In the genomic region with DNA sequence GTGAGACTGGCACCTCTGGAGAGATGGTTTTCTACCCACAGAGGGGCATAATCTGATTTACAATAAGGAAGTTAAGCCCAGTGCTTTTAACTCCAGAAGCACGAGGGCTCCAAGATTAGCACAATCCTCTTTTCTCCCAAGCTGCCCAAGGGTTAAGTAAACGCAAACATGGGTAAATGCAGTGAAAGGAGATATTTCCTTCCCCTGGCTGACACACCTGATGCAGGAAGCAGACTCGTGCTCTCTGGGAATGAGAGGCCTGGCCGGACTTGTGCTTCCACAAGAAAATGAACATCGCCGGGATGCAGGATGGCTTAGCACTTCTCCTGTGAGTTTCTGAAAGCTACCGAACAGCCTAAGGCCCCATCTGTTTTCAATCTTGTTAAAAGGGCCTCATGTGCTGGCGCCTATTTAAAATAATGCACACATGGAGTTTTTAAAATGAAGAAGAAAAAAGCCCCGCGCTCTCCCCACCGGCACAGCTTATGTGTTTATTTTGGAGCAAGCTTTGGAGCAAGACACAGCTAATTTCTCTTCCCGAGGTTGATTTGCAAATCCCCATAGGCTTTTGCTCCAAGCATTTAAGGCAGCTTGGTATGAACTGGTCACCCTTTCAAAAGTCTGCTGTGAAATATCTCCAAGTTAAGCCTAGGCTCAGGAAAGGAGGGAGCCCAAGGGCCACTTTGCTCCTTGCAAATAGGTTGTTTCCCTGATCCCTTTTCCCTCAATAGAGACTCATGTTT, we compare ENCODE assay signal across 24 cellular contexts.
DNase-seq lines count a peak whose midpoint lies in the region; ATAC-seq and TF ChIP-seq lines count a peak whose summit lies in the region.
"Had no signal": no experiment of that assay in that cellular context is flagged by ENCODE, and none has a peak within 500 bp of the region (broad histone marks: within the 10 kb centered on the region; RNA-seq: fewer than 3 reads in every experiment).

No MANE protein-coding gene starts in this region.

- no peaks in the 10 kb centered on the region for H3K9me3 Mint-ChIP-seq in natural killer cell treated with Interleukin-12 subunit alpha and Interleukin-12 subunit beta and Interleukin-15 and Interleukin-18, amount 100 ng/mL, for 72 hours
- H3K9me3 Mint-ChIP-seq: activated CD4-positive, alpha-beta memory T cell treated with anti-CD3 and anti-CD28 coated beads, Interleukin-2, amount 10 ng/mL, durations not matched to agents 7 days and 5 days; activated T-cell treated with anti-CD3 and anti-CD28 coated beads, Interleukin-2, amount 50 U/mL, for 4 hours; CD8-positive, alpha-beta memory T cell; endodermal cell had no signal

- H3K36me3 ChIP-seq in RWPE2 (ENCODE audit: low read depth) (no peaks in the 10 kb centered on the region), lower lobe of right lung (no peaks in the 10 kb centered on the region), stomach (no peaks in the 10 kb centered on the region)
- H3K36me3 ChIP-seq: ascending aorta, thyroid gland had no signal

- peaks cover 6 to 25% of the 10 kb centered on the region in 2 donors for H3K27me3 Mint-ChIP-seq in natural killer cell treated with Interleukin-12 subunit alpha and Interleukin-12 subunit beta and Interleukin-15 and Interleukin-18, amount 100 ng/mL, for 72 hours
- H3K27me3 Mint-ChIP-seq: activated CD4-positive, alpha-beta memory T cell treated with anti-CD3 and anti-CD28 coated beads, Interleukin-2, amount 10 ng/mL, durations not matched to agents 7 days and 5 days; CD8-positive, alpha-beta memory T cell had no signal

- no peak for TF ChIP-seq CTCF in RWPE2 (IDR thresholded peaks at IDR 0.05; ENCODE audit: poor library complexity, severe bottlenecking)
- TF ChIP-seq CTCF in epithelial cell of esophagus (IDR thresholded peaks at IDR 0.05; ENCODE audit: insufficient read depth, low read depth, low read length, missing control alignments) = no peak
- no peak for TF ChIP-seq CTCF in lower lobe of right lung (IDR thresholded peaks at IDR 0.05)
- no peak for TF ChIP-seq CTCF in stomach (IDR thresholded peaks at IDR 0.05)

- H3K36me3 Mint-ChIP-seq in natural killer cell treated with Interleukin-12 subunit alpha and Interleukin-12 subunit beta and Interleukin-15 and Interleukin-18, amount 100 ng/mL, for 72 hours = no peaks in the 10 kb centered on the region
- H3K36me3 Mint-ChIP-seq: CD8-positive, alpha-beta memory T cell had no signal

- no peak overlapping the region for H3K4me3 Mint-ChIP-seq in natural killer cell treated with Interleukin-12 subunit alpha and Interleukin-12 subunit beta and Interleukin-15 and Interleukin-18, amount 100 ng/mL, for 72 hours
- H3K4me3 Mint-ChIP-seq: activated CD4-positive, alpha-beta memory T cell treated with anti-CD3 and anti-CD28 coated beads, Interleukin-2, amount 10 ng/mL, durations not matched to agents 7 days and 5 days; activated T-cell treated with anti-CD3 and anti-CD28 coated beads, Interleukin-2, amount 50 U/mL, for 4 hours; CD8-positive, alpha-beta memory T cell; endodermal cell had no signal

- H3K4me3 ChIP-seq in RWPE2 (ENCODE audit: severe bottlenecking) = no peak overlapping the region
- H3K4me3 ChIP-seq in epithelial cell of esophagus (ENCODE audit: low read length) = no peak overlapping the region
- peak overlapping the region; percentile 1 for H3K4me3 ChIP-seq in lower lobe of right lung
- no peak overlapping the region for H3K4me3 ChIP-seq in stomach
- H3K4me3 ChIP-seq: psoas muscle, thyroid gland had no signal

- peaks cover 5% of the 10 kb centered on the region for H3K4me1 ChIP-seq in RWPE2 (ENCODE audit: insufficient read depth, poor library complexity, severe bottlenecking)
- H3K4me1 ChIP-seq in lower lobe of right lung = peaks cover 13% of the 10 kb centered on the region
- peaks cover 0 to 27% (median 12%) of the 10 kb centered on the region in 4 donors for H3K4me1 ChIP-seq in stomach
- H3K4me1 ChIP-seq: ascending aorta had no signal

- DNase-seq in RWPE2 (ENCODE audit: low spot score) (no peak), epithelial cell of esophagus (ENCODE audit: low read depth) (peak; percentile 48), lower lobe of right lung (no peak), stomach (no peak), islet precursor cell (no peak)
- no peak for DNase-seq in natural killer cell treated with Interleukin-12 subunit alpha and Interleukin-12 subunit beta and Interleukin-15 and Interleukin-18, amount 100 ng/mL, for 72 hours (ENCODE audit: low spot score)
- no peak for DNase-seq in stimulated activated CD4-positive, alpha-beta T cell treated with anti-CD3 and anti-CD28 coated beads, Interleukin-4, amount 100 ng/mL, for 24 hours
- DNase-seq: activated CD4-positive, alpha-beta memory T cell treated with anti-CD3 and anti-CD28 coated beads, Interleukin-2, amount 10 ng/mL, durations not matched to agents 7 days and 5 days; activated naive CD4-positive, alpha-beta T cell treated with anti-CD3 and anti-CD28 coated beads, Interleukin-2, amount 50 U/mL, for 16 hours; activated T-cell treated with anti-CD3 and anti-CD28 coated beads, Interleukin-2, amount 50 U/mL, for 4 hours; CD8-positive, alpha-beta memory T cell; DND-41; endodermal cell; hypothalamus; kidney; mesenchymal stem cell; NCI-H187 treated with DMSO at 0.1 percent for 48 hours; NCI-H226; NK-92 treated with Interleukin-12 subunit alpha and Interleukin-12 subunit beta, amount 100 ng/mL, for 24 hours; psoas muscle; stimulated activated CD4-positive, alpha-beta T cell treated with anti-CD3 and anti-CD28 coated beads, Interleukin-15, amount 100 ng/mL, for 24 hours; thyroid gland had no signal

- no peaks in the 10 kb centered on the region for H3K27me3 ChIP-seq in RWPE2 (ENCODE audit: insufficient read depth, poor library complexity, severe bottlenecking)
- H3K27me3 ChIP-seq in lower lobe of right lung (ENCODE audit: low read depth) = no peaks in the 10 kb centered on the region
- H3K27me3 ChIP-seq in stomach = no peaks in the 10 kb centered on the region
- H3K27me3 ChIP-seq: ascending aorta, thyroid gland had no signal

- WGBS in stomach, 5 donors = 23 to 34% (median 27%) methylated on average over 12 of the region's 12 CpGs

- no peaks in the 10 kb centered on the region for H3K4me1 Mint-ChIP-seq in natural killer cell treated with Interleukin-12 subunit alpha and Interleukin-12 subunit beta and Interleukin-15 and Interleukin-18, amount 100 ng/mL, for 72 hours (ENCODE audit: low read depth in 2 of 2)
- H3K4me1 Mint-ChIP-seq: activated CD4-positive, alpha-beta memory T cell treated with anti-CD3 and anti-CD28 coated beads, Interleukin-2, amount 10 ng/mL, durations not matched to agents 7 days and 5 days; CD8-positive, alpha-beta memory T cell had no signal

- H3K27ac ChIP-seq in RWPE2 (ENCODE audit: poor library complexity, severe bottlenecking) = no peak overlapping the region
- peak overlapping the region; percentile 46 for H3K27ac ChIP-seq in lower lobe of right lung
- peak overlapping the region in 3 of 5 donors; percentile 12 to 69 (median 55) for H3K27ac ChIP-seq in stomach
- H3K27ac ChIP-seq: ascending aorta, KMS-11, psoas muscle, thyroid gland had no signal

- H3K9me3 ChIP-seq in RWPE2 (ENCODE audit: severe bottlenecking) = no peaks in the 10 kb centered on the region
- no peaks in the 10 kb centered on the region for H3K9me3 ChIP-seq in lower lobe of right lung
- no peaks in the 10 kb centered on the region for H3K9me3 ChIP-seq in stomach
- H3K9me3 ChIP-seq: ascending aorta, psoas muscle, thyroid gland had no signal

- no peak overlapping the region for H3K27ac Mint-ChIP-seq in natural killer cell treated with Interleukin-12 subunit alpha and Interleukin-12 subunit beta and Interleukin-15 and Interleukin-18, amount 100 ng/mL, for 72 hours
- H3K27ac Mint-ChIP-seq: activated CD4-positive, alpha-beta memory T cell treated with anti-CD3 and anti-CD28 coated beads, Interleukin-2, amount 10 ng/mL, durations not matched to agents 7 days and 5 days; CD8-positive, alpha-beta memory T cell; endodermal cell had no signal

- no peak for TF ChIP-seq EP300 in stomach (IDR thresholded peaks at IDR 0.05)

- no peak for TF ChIP-seq POLR2A in stomach (IDR thresholded peaks at IDR 0.05)

- ATAC-seq in RWPE2 (ENCODE audit: low read depth) (peak; percentile 21; the same call in 1 of the 3 replicates), lower lobe of right lung (no peak)
- ATAC-seq in natural killer cell treated with Interleukin-12 subunit alpha and Interleukin-12 subunit beta and Interleukin-15 and Interleukin-18, amount 100 ng/mL, for 72 hours = no peak
- ATAC-seq: activated T-cell treated with anti-CD3 and anti-CD28 coated beads, Interleukin-2, amount 50 U/mL, for 4 hours; psoas muscle had no signal

- intact Hi-C loops in lower lobe of right lung (cut with DNase I) = no loop called here
- intact Hi-C loops in stomach (cut with DNase I; ENCODE audit: low total_unique reads) = no loop called here
